In the genomic region with DNA sequence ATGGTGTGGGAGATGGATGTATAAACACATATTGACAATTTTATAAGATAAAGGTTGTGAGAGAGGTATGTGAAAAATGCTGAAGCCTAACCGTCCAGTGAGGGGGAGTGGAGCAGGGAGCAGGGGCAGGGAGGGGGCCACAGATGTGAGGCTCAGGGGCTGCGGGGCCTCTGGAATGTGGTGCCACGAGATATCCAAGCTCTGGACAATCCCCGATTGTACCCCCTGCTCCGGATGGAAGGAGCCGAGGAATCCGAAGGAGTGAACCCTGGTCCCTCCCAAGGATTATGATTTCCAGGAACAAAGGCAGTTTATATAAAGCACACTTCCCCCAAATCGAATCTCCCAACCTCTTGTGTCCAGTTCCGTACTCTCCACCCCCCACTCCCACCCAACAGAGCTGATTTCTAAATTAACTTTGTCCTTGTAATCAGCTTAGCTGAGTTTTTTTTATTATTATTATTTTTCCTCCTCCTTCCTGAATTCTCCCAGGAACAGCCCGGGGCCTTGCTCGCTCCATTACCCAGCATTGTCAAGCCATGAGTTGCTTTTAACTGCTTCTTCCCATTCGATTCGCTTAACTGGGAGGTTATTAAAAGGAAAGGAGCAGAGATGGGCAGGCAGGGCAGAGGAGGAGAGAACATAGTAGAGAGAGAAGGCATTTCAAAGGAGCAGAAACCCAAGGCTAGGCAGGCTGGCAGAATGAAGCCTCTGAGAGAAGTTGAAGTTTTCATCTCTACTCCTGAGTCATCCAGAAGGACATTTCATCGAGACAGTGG, we compare ENCODE assay signal across 12 cellular contexts. TPM values are rescaled to one million over a fixed set of nuclear protein-coding genes. Genes with fewer than 3 reads are reported as not detected.
DNase-seq lines count a peak whose midpoint lies in the region; ATAC-seq and TF ChIP-seq lines count a peak whose summit lies in the region.
"Had no signal": no experiment of that assay in that cellular context is flagged by ENCODE, and none has a peak within 500 bp of the region (broad histone marks: within the 10 kb centered on the region; RNA-seq: fewer than 3 reads in every experiment).

No MANE protein-coding gene starts in this region.

- no peak overlapping the region for H2BK120ac ChIP-seq in neuronal stem cell (ENCODE audit: low read depth, low read length)

- H3K27ac ChIP-seq in RWPE1 (peak overlapping the region; percentile 69), esophagus squamous epithelium (peak overlapping the region in 3 of 4 donors; percentile 67 to 77 (median 70)), neuronal stem cell (replicated peaks; ENCODE audit: low read length) (peak overlapping the region; percentile 81)

- TF ChIP-seq POLR2A in esophagus squamous epithelium (IDR thresholded peaks at IDR 0.05), result no peak

- peaks cover 4% of the 10 kb centered on the region for H3K79me1 ChIP-seq in neuronal stem cell (ENCODE audit: low read depth, low read length)

- H3K36me3 ChIP-seq in esophagus squamous epithelium (no peaks in the 10 kb centered on the region), neuronal stem cell (replicated peaks in 1 of 2; ENCODE audit: control insufficient read depth in 2 of 2, insufficient read depth in 2 of 2, low read length in 2 of 2) (peaks cover 0 to 14% of the 10 kb centered on the region in 2 donors)

- H4K8ac ChIP-seq in neuronal stem cell (ENCODE audit: low read depth, low read length), result no peak overlapping the region

- H3K27ac Mint-ChIP-seq in activated CD4-positive, alpha-beta T cell treated with anti-CD3 and anti-CD28 coated beads for 36 hours, result no peak overlapping the region
- H3K27ac Mint-ChIP-seq: activated CD4-positive, alpha-beta memory T cell treated with anti-CD3 and anti-CD28 coated beads, Interleukin-2, amount 10 ng/mL, durations not matched to agents 7 days and 5 days had no signal

- H3K9ac ChIP-seq in neuronal stem cell (ENCODE audit: low read depth, low read length, poor library complexity), result no peak overlapping the region

- POLR2A ChIA-PET in RWPE1 (lab: Yijun Ruan, JAX; ENCODE audit: low non-redundant PET), result interaction anchor here (0.5 kb wide), 1 partner anchor 8 kb away, joined by 3 read pairs; no protein-coding TSS in a partner anchor
- POLR2A ChIA-PET in activated CD4-positive, alpha-beta T cell treated with anti-CD3 and anti-CD28 coated beads for 36 hours (lab: Charles Lee), result no interaction called here

- no peak overlapping the region for H3K4ac ChIP-seq in neuronal stem cell (ENCODE audit: low read length)

- intact Hi-C loops in esophagus squamous epithelium (cut with DNase I), result no loop called here
- intact Hi-C loops in activated CD4-positive, alpha-beta T cell treated with anti-CD3 and anti-CD28 coated beads for 36 hours (cut with DNase I, micrococcal nuclease), result no loop called here

- no peak overlapping the region for H3K14ac ChIP-seq in neuronal stem cell (ENCODE audit: low read length)

- H2BK5ac ChIP-seq in neuronal stem cell (ENCODE audit: low read length), result peak overlapping the region; percentile 10

- no peak overlapping the region for H2AK5ac ChIP-seq in neuronal stem cell (ENCODE audit: low read depth, low read length)

- DNase-seq in ACHN (peak; percentile 89), RWPE1 (ENCODE audit: low spot score) (no peak), esophagus squamous epithelium (lab: John Stamatoyannopoulos, UW) (no peak), neuronal stem cell (ENCODE audit: low spot score) (peak; percentile 71), UCSD-AML1 (lab: John Stamatoyannopoulos, UW; ENCODE audit: unreplicated experiment) (no peak), hippocampal formation (lab: John Stamatoyannopoulos, UW) (no peak), cerebellum (ENCODE audit: low spot score) (no peak)
- DNase-seq in activated CD4-positive, alpha-beta T cell treated with anti-CD3 and anti-CD28 coated beads for 36 hours, result no peak
- DNase-seq: activated CD4-positive, alpha-beta memory T cell treated with anti-CD3 and anti-CD28 coated beads, Interleukin-2, amount 10 ng/mL, durations not matched to agents 7 days and 5 days; AML-193; central memory CD4-positive, alpha-beta T cell; stimulated activated CD4-positive, alpha-beta T cell treated with anti-CD3 and anti-CD28 coated beads, Interleukin-4, amount 100 ng/mL, for 24 hours had no signal

- peaks cover 7% of the 10 kb centered on the region for H3K27me3 Mint-ChIP-seq in activated CD4-positive, alpha-beta T cell treated with anti-CD3 and anti-CD28 coated beads for 36 hours

- no peak overlapping the region for H4K91ac ChIP-seq in neuronal stem cell (ENCODE audit: low read depth, low read length, poor library complexity)

- 29 to 32% methylated on average over 12 to 14 of the region's 14 CpGs for WGBS in esophagus squamous epithelium, 2 donors
- WGBS in neuronal stem cell (ENCODE audit: extremely low coverage in 2 of 2, insufficient read length in 2 of 2, insufficient replicate concordance in 1 of 2), 2 donors, result no CpG with 5 or more reads among the region's 14 CpGs

- ATAC-seq in activated CD4-positive, alpha-beta T cell treated with anti-CD3 and anti-CD28 coated beads for 36 hours, result no peak

- peaks cover 19 to 100% (median 68%) of the 10 kb centered on the region in 3 donors for H3K4me1 ChIP-seq in esophagus squamous epithelium
- H3K4me1 ChIP-seq in neuronal stem cell (ENCODE audit: control insufficient read depth in 2 of 2, insufficient read depth in 1 of 2, low read depth in 1 of 2, low read length in 2 of 2), result peaks cover 34 to 50% of the 10 kb centered on the region in 2 donors

- no peak overlapping the region for H2BK15ac ChIP-seq in neuronal stem cell (ENCODE audit: low read length)

- H3K23ac ChIP-seq in neuronal stem cell (ENCODE audit: low read depth, low read length, poor library complexity), result no peak overlapping the region

- H3K4me2 ChIP-seq in neuronal stem cell (ENCODE audit: insufficient read depth, low read length, poor library complexity, severe bottlenecking), result peak overlapping the region; percentile 20

- CTCF ChIA-PET in RWPE1 (lab: Yijun Ruan, JAX), result interaction anchor here (0.5 to 2.1 kb wide), 2 partner anchors 10 to 1120 kb away, joined by 3 to 5 read pairs; no protein-coding TSS in a partner anchor
- CTCF ChIA-PET in activated CD4-positive, alpha-beta T cell treated with anti-CD3 and anti-CD28 coated beads for 36 hours (lab: Charles Lee), result interaction anchor here (1.0 kb wide), 1 partner anchor 11 kb away, joined by 3 read pairs; no protein-coding TSS in a partner anchor

- no peak overlapping the region for H2AFZ ChIP-seq in neuronal stem cell (ENCODE audit: low read length)

- no peaks in the 10 kb centered on the region for H3K36me3 Mint-ChIP-seq in activated CD4-positive, alpha-beta T cell treated with anti-CD3 and anti-CD28 coated beads for 36 hours (ENCODE audit: low read depth)

- no peak for TF ChIP-seq CTCF in RWPE1 (conservative IDR thresholded peaks at IDR 0.05; ENCODE audit: low read depth)
- TF ChIP-seq CTCF in esophagus squamous epithelium (IDR thresholded peaks at IDR 0.05), result no peak

- H3K4me3 Mint-ChIP-seq in activated CD4-positive, alpha-beta T cell treated with anti-CD3 and anti-CD28 coated beads for 36 hours, result no peak overlapping the region
- H3K4me3 Mint-ChIP-seq: activated CD4-positive, alpha-beta memory T cell treated with anti-CD3 and anti-CD28 coated beads, Interleukin-2, amount 10 ng/mL, durations not matched to agents 7 days and 5 days had no signal

- no peak overlapping the region for H2BK12ac ChIP-seq in neuronal stem cell (ENCODE audit: low read length)

- H3K18ac ChIP-seq in neuronal stem cell (ENCODE audit: low read length), result no peak overlapping the region

- H3K27me3 ChIP-seq in esophagus squamous epithelium (no peaks in the 10 kb centered on the region), neuronal stem cell (ENCODE audit: control insufficient read depth in 3 of 3, insufficient read depth in 3 of 3, low read depth in 1 of 3, low read length in 3 of 3) (no peaks in the 10 kb centered on the region)

- H3K9me3 ChIP-seq in esophagus squamous epithelium, result no peaks in the 10 kb centered on the region
- no peaks in the 10 kb centered on the region for H3K9me3 ChIP-seq in neuronal stem cell (replicated peaks in 1 of 2; ENCODE audit: control insufficient read depth in 2 of 2, insufficient read depth in 1 of 2, low read depth in 1 of 2, low read length in 2 of 2)

- no peaks in the 10 kb centered on the region for H3K4me1 Mint-ChIP-seq in activated CD4-positive, alpha-beta T cell treated with anti-CD3 and anti-CD28 coated beads for 36 hours
- H3K4me1 Mint-ChIP-seq: activated CD4-positive, alpha-beta memory T cell treated with anti-CD3 and anti-CD28 coated beads, Interleukin-2, amount 10 ng/mL, durations not matched to agents 7 days and 5 days had no signal

- H3K9me3 Mint-ChIP-seq in activated CD4-positive, alpha-beta T cell treated with anti-CD3 and anti-CD28 coated beads for 36 hours (ENCODE audit: low read depth), result no peaks in the 10 kb centered on the region
- H3K9me3 Mint-ChIP-seq: activated CD4-positive, alpha-beta memory T cell treated with anti-CD3 and anti-CD28 coated beads, Interleukin-2, amount 10 ng/mL, durations not matched to agents 7 days and 5 days had no signal

- in situ Hi-C loops in ACHN (cut with HindIII; ENCODE audit: low pct_ligation_motif_present, low pct_unique_long_range_greater_than_20kb, low sequenced_read_pairs), result no loop called here

- no peak overlapping the region for H3K4me3 ChIP-seq in esophagus squamous epithelium
- H3K4me3 ChIP-seq in neuronal stem cell (ENCODE audit: low read length in 2 of 2), result no peak overlapping the region

RNA-seq across cellular contexts. Expression of gene KIRREL1, which starts 9.4 kb away (rescaled TPM):
- 10 to 100 TPM in 3 of 4 donors, 1 to 10 TPM in 1; 3.6 to 18.9 (median 15.2) TPM for total RNA-seq in esophagus squamous epithelium
- 45.3 TPM for polyA plus RNA-seq in neuronal stem cell (2013, experiment 1 of 2)
- 45.3 TPM for polyA plus RNA-seq in neuronal stem cell (2013, experiment 2 of 2)
- total RNA-seq in activated CD4-positive, alpha-beta T cell treated with anti-CD3 and anti-CD28 coated beads for 36 hours, result under 1 TPM; 0.21 to 0.25 TPM
- 21.5 TPM for total RNA-seq in cerebellum
- total RNA-seq: activated CD4-positive, alpha-beta memory T cell treated with anti-CD3 and anti-CD28 coated beads, Interleukin-2, amount 10 ng/mL, durations not matched to agents 7 days and 5 days had no signal

Comparison
In these comparisons a context has a peak if more than half of its experiments do, and no peak if none do; other contexts are left out.
1. DNase-seq: peak in ACHN (single experiment) and neuronal stem cell (single experiment); none in RWPE1 (single experiment), esophagus squamous epithelium (single experiment), activated CD4-positive, alpha-beta T cell treated with anti-CD3 and anti-CD28 coated beads for 36 hours (single experiment), UCSD-AML1 (single experiment), hippocampal formation (0 of 2) and cerebellum (single experiment).
2. Peak in every context shown above with its lines, with median percentiles within 50 percentile points of each other: H3K27ac ChIP-seq.